11 cellular contexts compared by ENCODE assay signal in genomic region chr2:74551942-74552913, GRCh38. TPM values are rescaled to one million over a fixed set of nuclear protein-coding genes. Genes with fewer than 3 reads are reported as not detected.
DNase-seq lines count a peak whose midpoint lies in the region; ATAC-seq and TF ChIP-seq lines count a peak whose summit lies in the region.
"Had no signal": no experiment of that assay in that cellular context is flagged by ENCODE, and none has a peak within 500 bp of the region (broad histone marks: within the 10 kb centered on the region; RNA-seq: fewer than 3 reads in every experiment).

No MANE protein-coding gene starts in this region.

- TF ChIP-seq CTCF in GM23338 (conservative IDR thresholded peaks at IDR 0.05; ENCODE audit: low read depth in 2 of 2) (no peak), colonic mucosa (IDR thresholded peaks at IDR 0.05) (no peak), osteocyte (IDR thresholded peaks at IDR 0.05) (no peak)

- ATAC-seq in GM23338 (no peak), HG03521 (IDR thresholded peaks at IDR 0.05; ENCODE audit: unreplicated experiment) (no peak), GM18505 (IDR thresholded peaks at IDR 0.05; ENCODE audit: unreplicated experiment) (no peak)
- ATAC-seq: body of pancreas had no signal

- no peak for DNase-seq in activated CD4-positive, alpha-beta T cell treated with anti-CD3 and anti-CD28 coated beads, Interleukin-2, amount 10 ng/mL, durations not matched to agents 24 days and 14 days
- DNase-seq in activated CD4-positive, alpha-beta T cell treated with anti-CD3 and anti-CD28 coated beads, Interleukin-2, amount 50 U/mL, for 48 hours = no peak
- DNase-seq in GM23338 (ENCODE audit: low spot score) (no peak), colonic mucosa (no peak), osteocyte (ENCODE audit: extremely low spot score, unreplicated experiment) (no peak), hippocampal formation (lab: John Stamatoyannopoulos, UW) (no peak)
- DNase-seq: AML-193, body of pancreas, small intestine had no signal

- no peak overlapping the region for H2AFZ ChIP-seq in GM23338

- H3K79me2 ChIP-seq in GM23338 (replicated peaks; ENCODE audit: insufficient read depth) = peaks cover 1% of the 10 kb centered on the region; the same call in 1 of the 2 replicates

- intact Hi-C loops in activated CD4-positive, alpha-beta T cell treated with anti-CD3 and anti-CD28 coated beads, Interleukin-2, amount 10 ng/mL, durations not matched to agents 24 days and 14 days (cut with micrococcal nuclease) = no loop called here
- intact Hi-C loops in colonic mucosa (cut with DNase I) = no loop called here

- TF ChIP-seq POLR2A in GM18505 (IDR thresholded peaks at IDR 0.05; ENCODE audit: borderline replicate concordance, extremely low read depth, insufficient read depth, insufficient read length) = no peak

- peaks cover 7% of the 10 kb centered on the region for H3F3A ChIP-seq in GM23338 (replicated peaks; ENCODE audit: low read depth)

- peak overlapping the region in 1 of 2 donors; percentile 7 for H3K9ac ChIP-seq in colonic mucosa (ENCODE audit: low read depth in 2 of 2, low read length in 2 of 2)

- H3K27me3 ChIP-seq in GM23338 (ENCODE audit: insufficient read depth) (peaks cover 92% of the 10 kb centered on the region), colonic mucosa (no peaks in the 10 kb centered on the region)
- H3K27me3 ChIP-seq: body of pancreas had no signal

- H3K4me1 Mint-ChIP-seq in activated CD4-positive, alpha-beta T cell treated with anti-CD3 and anti-CD28 coated beads, Interleukin-2, amount 10 ng/mL, durations not matched to agents 24 days and 14 days = peaks cover 40% of the 10 kb centered on the region
- H3K4me1 Mint-ChIP-seq in GM23338 (peaks cover 26% of the 10 kb centered on the region), osteocyte (ENCODE audit: unreplicated experiment) (peaks cover 54% of the 10 kb centered on the region)

- peaks cover 20% of the 10 kb centered on the region for H3K27me3 Mint-ChIP-seq in activated CD4-positive, alpha-beta T cell treated with anti-CD3 and anti-CD28 coated beads, Interleukin-2, amount 10 ng/mL, durations not matched to agents 24 days and 14 days
- peaks cover 83% of the 10 kb centered on the region for H3K27me3 Mint-ChIP-seq in GM23338 (ENCODE audit: insufficient read depth, low read depth, poor library complexity)
- H3K27me3 Mint-ChIP-seq in osteocyte (ENCODE audit: unreplicated experiment) = no peaks in the 10 kb centered on the region

- H3K4me2 ChIP-seq in GM23338 = peak overlapping the region; percentile 96

- H3K9me3 ChIP-seq in colonic mucosa = no peaks in the 10 kb centered on the region
- H3K9me3 ChIP-seq: body of pancreas had no signal

- H3K36me3 ChIP-seq in GM23338 (ENCODE audit: insufficient read depth) (no peaks in the 10 kb centered on the region), colonic mucosa (no peaks in the 10 kb centered on the region)

- H3K27ac Mint-ChIP-seq in activated CD4-positive, alpha-beta T cell treated with anti-CD3 and anti-CD28 coated beads, Interleukin-2, amount 10 ng/mL, durations not matched to agents 24 days and 14 days = peak overlapping the region; percentile 56
- H3K27ac Mint-ChIP-seq in GM23338 (no peak overlapping the region), osteocyte (ENCODE audit: unreplicated experiment) (peak overlapping the region; percentile 95)

- H4K20me1 ChIP-seq in GM23338 (replicated peaks; ENCODE audit: insufficient read depth) = no peaks in the 10 kb centered on the region; the same call in 1 of the 2 replicates

- no peaks in the 10 kb centered on the region for H3K9me3 Mint-ChIP-seq in activated CD4-positive, alpha-beta T cell treated with anti-CD3 and anti-CD28 coated beads, Interleukin-2, amount 10 ng/mL, durations not matched to agents 24 days and 14 days
- H3K9me3 Mint-ChIP-seq in GM23338 = peaks cover 3% of the 10 kb centered on the region; the same call in 1 of the 3 replicates
- no peaks in the 10 kb centered on the region for H3K9me3 Mint-ChIP-seq in osteocyte (ENCODE audit: unreplicated experiment)

- no peaks in the 10 kb centered on the region for H3K9me2 ChIP-seq in GM23338 (ENCODE audit: insufficient read depth)

- H3K4me3 ChIP-seq in GM23338 (peak overlapping the region; percentile 93), colonic mucosa (peak overlapping the region; percentile 76)
- H3K4me3 ChIP-seq: body of pancreas had no signal

- H3K4me3 Mint-ChIP-seq in activated CD4-positive, alpha-beta T cell treated with anti-CD3 and anti-CD28 coated beads, Interleukin-2, amount 10 ng/mL, durations not matched to agents 24 days and 14 days = peak overlapping the region; percentile 32
- H3K4me3 Mint-ChIP-seq in GM23338 (peak overlapping the region; percentile 83), osteocyte (ENCODE audit: unreplicated experiment) (peak overlapping the region; percentile 91)

- peaks cover 22% of the 10 kb centered on the region for H3K4me1 ChIP-seq in GM23338 (ENCODE audit: insufficient read depth)
- no peaks in the 10 kb centered on the region for H3K4me1 ChIP-seq in colonic mucosa

- H3K27ac ChIP-seq in GM23338 (ENCODE audit: low read depth) (no peak overlapping the region), colonic mucosa (no peak overlapping the region)
- H3K27ac ChIP-seq: body of pancreas had no signal

- peaks cover 11% of the 10 kb centered on the region for H3K36me3 Mint-ChIP-seq in activated CD4-positive, alpha-beta T cell treated with anti-CD3 and anti-CD28 coated beads, Interleukin-2, amount 10 ng/mL, durations not matched to agents 24 days and 14 days (ENCODE audit: low read depth)
- H3K36me3 Mint-ChIP-seq in GM23338 (ENCODE audit: low read depth) = peaks cover 6% of the 10 kb centered on the region; the same call in 1 of the 3 replicates
- H3K36me3 Mint-ChIP-seq in osteocyte (ENCODE audit: unreplicated experiment) = peaks cover 9% of the 10 kb centered on the region

TF ChIP-seq in GM23338, 12 proteins besides CTCF, POLR2A, EP300 and RAD21:
- no peak for TF ChIP-seq STAT1 (IDR thresholded peaks at IDR 0.05; ENCODE audit: unreplicated experiment)
- TF ChIP-seq ZNF114 (CRISPR knock-in tag; IDR thresholded peaks at IDR 0.05) = no peak
- no peak for TF ChIP-seq EZH2 (IDR thresholded peaks at IDR 0.05; ENCODE audit: low read depth, unreplicated experiment)
- no peak for TF ChIP-seq ZNF331 (CRISPR knock-in tag; IDR thresholded peaks at IDR 0.05; ENCODE audit: low read depth)
- no peak for TF ChIP-seq CREB1 (CRISPR knock-in tag; IDR thresholded peaks at IDR 0.05; ENCODE audit: low read depth)

RNA-seq across cellular contexts. Expression of gene LOXL3, which starts 1.5 kb away (rescaled TPM):
- total RNA-seq in activated CD4-positive, alpha-beta T cell treated with anti-CD3 and anti-CD28 coated beads, Interleukin-2, amount 10 ng/mL, durations not matched to agents 24 days and 14 days = 1.5 and 1.7 TPM in 2 replicates
- 12.2 and 14.9 TPM in 2 replicates for total RNA-seq in GM23338 (2014; rRNA removed; shearing (Covaris generic))
- 4.4 and 4.7 TPM in 2 replicates for polyA plus RNA-seq in GM23338 (2016; fragmentation: Nextera tagmentation; extraction: Ambion mirVana)
- 1 to 10 TPM; 2.9 to 4.7 TPM for total RNA-seq in colonic mucosa
- 58.1 and 62.1 TPM in 2 replicates for total RNA-seq in osteocyte

RNA-seq across cellular contexts. Expression of gene DOK1, which starts 2.3 kb away (rescaled TPM):
- total RNA-seq in activated CD4-positive, alpha-beta T cell treated with anti-CD3 and anti-CD28 coated beads, Interleukin-2, amount 10 ng/mL, durations not matched to agents 24 days and 14 days = 33.8 and 34.2 TPM in 2 replicates
- 14.6 and 15.5 TPM in 2 replicates for total RNA-seq in GM23338 (2014; rRNA removed; shearing (Covaris generic))
- 3.4 and 3.9 TPM in 2 replicates for polyA plus RNA-seq in GM23338 (2016; fragmentation: Nextera tagmentation; extraction: Ambion mirVana)
- total RNA-seq in colonic mucosa = 10 to 100 TPM; 20.9 to 26.5 TPM
- total RNA-seq in osteocyte = 15.8 and 17.7 TPM in 2 replicates

RNA-seq across cellular contexts. Expression of gene HTRA2, which starts 22.5 kb away (rescaled TPM):
- 49.6 and 56.4 TPM in 2 replicates for total RNA-seq in activated CD4-positive, alpha-beta T cell treated with anti-CD3 and anti-CD28 coated beads, Interleukin-2, amount 10 ng/mL, durations not matched to agents 24 days and 14 days
- 17.2 and 19.7 TPM in 2 replicates for total RNA-seq in GM23338 (2014; rRNA removed; shearing (Covaris generic))
- polyA plus RNA-seq in GM23338 (2016; fragmentation: Nextera tagmentation; extraction: Ambion mirVana) = 17.8 and 19.5 TPM in 2 replicates
- total RNA-seq in colonic mucosa (10 to 100 TPM; 26.3 to 41.5 TPM), osteocyte (32.0 and 32.3 TPM in 2 replicates)

RNA-seq across cellular contexts. Expression of gene AUP1, which starts 22.7 kb away (rescaled TPM):
- 170 and 173 TPM in 2 replicates for total RNA-seq in activated CD4-positive, alpha-beta T cell treated with anti-CD3 and anti-CD28 coated beads, Interleukin-2, amount 10 ng/mL, durations not matched to agents 24 days and 14 days
- total RNA-seq in GM23338 (2014; rRNA removed; shearing (Covaris generic)) = 89.4 and 105 TPM in 2 replicates
- 98.7 and 101 TPM in 2 replicates for polyA plus RNA-seq in GM23338 (2016; fragmentation: Nextera tagmentation; extraction: Ambion mirVana)
- total RNA-seq in colonic mucosa (100 to 1,000 TPM; 107 to 212 TPM), osteocyte (96.3 and 97.1 TPM in 2 replicates)

RNA-seq across cellular contexts. Expression of gene DQX1, which starts 26.2 kb away (rescaled TPM):
- total RNA-seq in activated CD4-positive, alpha-beta T cell treated with anti-CD3 and anti-CD28 coated beads, Interleukin-2, amount 10 ng/mL, durations not matched to agents 24 days and 14 days = 0.59 and 0.68 TPM in 2 replicates
- 0.52 and 0.74 TPM in 2 replicates for total RNA-seq in GM23338 (2014; rRNA removed; shearing (Covaris generic))
- 0.32 and 0.54 TPM in 2 replicates for polyA plus RNA-seq in GM23338 (2016; fragmentation: Nextera tagmentation; extraction: Ambion mirVana)
- total RNA-seq in colonic mucosa = 10 to 100 TPM; 34.2 to 36.8 TPM
- total RNA-seq in osteocyte = 0.26 and 0.32 TPM in 2 replicates

Comparison
In these comparisons a context has a peak if more than half of its experiments do, and no peak if none do; other contexts are left out.
1. H3K4me3 Mint-ChIP-seq: peak in every context shown above with its lines; median percentile 91 in osteocyte; 83 in GM23338; 32 in activated CD4-positive, alpha-beta T cell treated with anti-CD3 and anti-CD28 coated beads, Interleukin-2, amount 10 ng/mL, durations not matched to agents 24 days and 14 days.